In the genomic region with DNA sequence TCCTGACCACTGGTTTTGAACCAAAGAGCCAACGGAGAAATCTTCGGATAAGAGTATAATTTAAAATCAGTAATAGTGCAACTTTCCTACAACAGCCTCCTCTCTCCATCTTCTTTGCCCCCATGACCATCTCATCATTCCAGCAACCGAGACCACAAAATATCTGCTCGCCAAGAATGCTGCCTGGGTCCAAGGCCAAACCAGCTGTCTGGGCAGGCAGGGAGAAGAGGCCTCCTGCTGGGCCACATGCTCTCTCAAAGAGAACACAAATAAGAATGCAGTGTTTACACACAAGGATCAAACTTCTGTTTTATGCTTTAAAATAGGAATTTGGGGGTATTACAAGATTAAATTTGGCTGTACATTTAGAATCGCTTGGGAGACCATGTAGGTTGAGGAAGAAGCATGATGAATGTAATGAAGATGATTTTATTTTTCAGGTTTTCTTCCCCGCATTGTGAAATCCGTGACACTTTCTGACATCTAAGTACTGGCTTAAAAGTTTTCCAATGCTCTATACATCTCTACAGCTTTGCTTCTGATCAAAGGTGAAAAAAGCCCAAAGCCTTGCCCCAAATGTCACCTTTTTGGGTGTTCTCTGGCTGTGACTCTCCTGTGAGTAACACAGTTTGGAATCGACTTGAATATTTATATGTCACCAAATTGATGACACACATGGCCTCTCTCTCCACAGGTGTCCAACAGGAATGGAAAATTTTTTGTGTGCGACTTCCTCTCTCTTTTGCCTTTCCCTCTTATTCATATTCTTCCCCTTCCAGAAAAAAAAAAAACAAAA, we compare ENCODE assay signal across 22 cellular contexts.
"Had no signal": no experiment of that assay in that cellular context is flagged by ENCODE, and none has a peak within 500 bp of the region (broad histone marks: within the 10 kb centered on the region; RNA-seq: fewer than 3 reads in every experiment).

No MANE protein-coding gene starts in this region.

- H3K36me3 ChIP-seq: gastrocnemius medialis, heart right ventricle, ovary, right atrium auricular region, tibial nerve, upper lobe of right lung, vagina had no signal

- H3K27ac Mint-ChIP-seq: natural killer cell had no signal

- H3K4me3 Mint-ChIP-seq: natural killer cell, neural crest cell had no signal

- H3K4me2 ChIP-seq: smooth muscle cell had no signal

- ATAC-seq: gastrocnemius medialis, heart right ventricle, left lobe of liver, mucosa of descending colon, natural killer cell, upper lobe of right lung had no signal

- H3K4me1 ChIP-seq: gastrocnemius medialis, heart right ventricle, right atrium auricular region, testis, tibial nerve, upper lobe of right lung, vagina had no signal

- H3K4me3 ChIP-seq: dorsolateral prefrontal cortex, gastrocnemius medialis, heart right ventricle, mucosa of descending colon, ovary, right atrium auricular region, smooth muscle cell, testis, tibial nerve, upper lobe of right lung, vagina had no signal

- H3K9me3 Mint-ChIP-seq: natural killer cell, neural crest cell had no signal

- H3K36me3 Mint-ChIP-seq: natural killer cell had no signal

- H3K4me1 Mint-ChIP-seq: natural killer cell, neural crest cell had no signal

- H3K9me3 ChIP-seq: gastrocnemius medialis, mucosa of descending colon, ovary, right atrium auricular region, testis, tibial nerve, upper lobe of right lung, vagina had no signal

- FAIRE-seq: islet of Langerhans had no signal

- H3K27me3 ChIP-seq: gastrocnemius medialis, ovary, right atrium auricular region, testis, tibial nerve, upper lobe of right lung, vagina had no signal

- H3K27ac ChIP-seq: dorsolateral prefrontal cortex, gastrocnemius medialis, heart right ventricle, ovary, right atrium auricular region, testis, tibial nerve, upper lobe of right lung, vagina had no signal

- DNase-seq: cortex of kidney; dorsolateral prefrontal cortex; effector CD8-positive, alpha-beta T cell; gastrocnemius medialis; heart right ventricle; hypothalamus; kidney glomerular epithelial cell; mammary epithelial cell; mucosa of descending colon; natural killer cell; ovary; stimulated activated CD4-positive, alpha-beta T cell treated with anti-CD3 and anti-CD28 coated beads, Interleukin-2, amount 100 ng/mL, for 48 hours; stimulated activated naive CD4-positive, alpha-beta T cell treated with Interleukin-2 at 50 U/mL for 16 hours; testis; upper lobe of right lung had no signal
